ENCODE assay signal across 7 cellular contexts in genomic region chr9:86350006-86350755, GRCh38. TPM values are rescaled to one million over a fixed set of nuclear protein-coding genes. Genes with fewer than 3 reads are reported as not detected.
DNase-seq lines count a peak whose midpoint lies in the region; ATAC-seq lines count a peak whose summit lies in the region.

No MANE protein-coding gene starts in this region.

- no peak overlapping the region for H3K4me2 ChIP-seq in neuronal stem cell (ENCODE audit: insufficient read depth, low read length, poor library complexity, severe bottlenecking)

- H2BK15ac ChIP-seq in neuronal stem cell (ENCODE audit: low read length) = no peak overlapping the region

- H3K36me3 Mint-ChIP-seq in activated CD4-positive, alpha-beta memory T cell treated with anti-CD3 and anti-CD28 coated beads for 36 hours = peaks cover 48% of the 10 kb centered on the region

- peak overlapping the region; percentile 42 for H3K27ac Mint-ChIP-seq in activated CD4-positive, alpha-beta memory T cell treated with anti-CD3 and anti-CD28 coated beads for 36 hours

- H4K8ac ChIP-seq in neuronal stem cell (ENCODE audit: low read depth, low read length) = no peak overlapping the region

- no peak overlapping the region for H3K9ac ChIP-seq in neuronal stem cell (ENCODE audit: low read depth, low read length, poor library complexity)

- ATAC-seq in GM18909 (IDR thresholded peaks at IDR 0.05; ENCODE audit: poor library complexity, unreplicated experiment) = peak; percentile 34
- ATAC-seq in HG02981 (IDR thresholded peaks at IDR 0.05; ENCODE audit: unreplicated experiment) = peak; percentile 22

- peak overlapping the region; percentile 58 for H3K4me3 Mint-ChIP-seq in activated CD4-positive, alpha-beta memory T cell treated with anti-CD3 and anti-CD28 coated beads for 36 hours

- H3K23ac ChIP-seq in neuronal stem cell (ENCODE audit: low read depth, low read length, poor library complexity) = no peak overlapping the region

- H3K14ac ChIP-seq in neuronal stem cell (ENCODE audit: low read length) = no peak overlapping the region

- H2AFZ ChIP-seq in neuronal stem cell (ENCODE audit: low read length) = no peak overlapping the region

- intact Hi-C loops in activated CD4-positive, alpha-beta memory T cell treated with anti-CD3 and anti-CD28 coated beads for 36 hours (cut with micrococcal nuclease) = loop anchor here (5.0 to 10.0 kb wide), 3 partner anchors 317 to 1445 kb away; no protein-coding TSS in a partner anchor

- DNase-seq in activated CD4-positive, alpha-beta memory T cell treated with anti-CD3 and anti-CD28 coated beads for 36 hours = no peak
- DNase-seq in pons (ENCODE audit: low spot score) (peak; percentile 30), neuronal stem cell (ENCODE audit: low spot score) (no peak), AG08395 (ENCODE audit: low spot score) (no peak), substantia nigra (lab: John Stamatoyannopoulos, UW) (no peak)

- POLR2A ChIA-PET in activated CD4-positive, alpha-beta memory T cell treated with anti-CD3 and anti-CD28 coated beads for 36 hours (lab: Charles Lee) = interaction anchor here (1.0 to 2.6 kb wide), 5 partner anchors 9 to 409 kb away, joined by 3 to 14 read pairs (median 3); partner anchors contain the start of genes ISCA1 and NAA35

- H3K27ac ChIP-seq in neuronal stem cell (replicated peaks; ENCODE audit: low read length) = no peak overlapping the region
- H3K27ac ChIP-seq in substantia nigra (ENCODE audit: low read depth, low read length, poor library complexity, severe bottlenecking) = no peak overlapping the region

- peaks cover 0 to 5% (median 0%) of the 10 kb centered on the region in 3 experiments for H3K27me3 ChIP-seq in neuronal stem cell (ENCODE audit: control insufficient read depth in 3 of 3, insufficient read depth in 3 of 3, low read depth in 1 of 3, low read length in 3 of 3)

- WGBS in neuronal stem cell (ENCODE audit: extremely low coverage in 2 of 2, insufficient read length in 2 of 2, insufficient replicate concordance in 1 of 2), 2 donors = no CpG with 5 or more reads among the region's 12 CpGs

- peaks cover 1% of the 10 kb centered on the region for H3K79me1 ChIP-seq in neuronal stem cell (ENCODE audit: low read depth, low read length)

- peaks cover 2 to 53% of the 10 kb centered on the region in 2 donors for H3K36me3 ChIP-seq in neuronal stem cell (replicated peaks in 1 of 2; ENCODE audit: control insufficient read depth in 2 of 2, insufficient read depth in 2 of 2, low read length in 2 of 2)

- H3K4ac ChIP-seq in neuronal stem cell (ENCODE audit: low read length) = no peak overlapping the region

- H4K91ac ChIP-seq in neuronal stem cell (ENCODE audit: low read depth, low read length, poor library complexity) = no peak overlapping the region

- no peak overlapping the region for H2BK120ac ChIP-seq in neuronal stem cell (ENCODE audit: low read depth, low read length)

- no peaks in the 10 kb centered on the region for H3K27me3 Mint-ChIP-seq in activated CD4-positive, alpha-beta memory T cell treated with anti-CD3 and anti-CD28 coated beads for 36 hours

- CTCF ChIA-PET in activated CD4-positive, alpha-beta memory T cell treated with anti-CD3 and anti-CD28 coated beads for 36 hours (lab: Charles Lee) = interaction anchor here (1.1 kb wide), 1 partner anchor 10 kb away, joined by 3 read pairs; no protein-coding TSS in a partner anchor

- H3K9me3 ChIP-seq in neuronal stem cell (replicated peaks in 1 of 2; ENCODE audit: control insufficient read depth in 2 of 2, insufficient read depth in 1 of 2, low read depth in 1 of 2, low read length in 2 of 2) = no peaks in the 10 kb centered on the region

- H3K4me3 ChIP-seq in neuronal stem cell (ENCODE audit: low read length in 2 of 2) = no peak overlapping the region

- H3K9me3 Mint-ChIP-seq in activated CD4-positive, alpha-beta memory T cell treated with anti-CD3 and anti-CD28 coated beads for 36 hours = no peaks in the 10 kb centered on the region

- H3K18ac ChIP-seq in neuronal stem cell (ENCODE audit: low read length) = no peak overlapping the region

- no peaks in the 10 kb centered on the region for H3K4me1 ChIP-seq in neuronal stem cell (ENCODE audit: control insufficient read depth in 2 of 2, insufficient read depth in 1 of 2, low read depth in 1 of 2, low read length in 2 of 2)

- no peak overlapping the region for H2AK5ac ChIP-seq in neuronal stem cell (ENCODE audit: low read depth, low read length)

- no peak overlapping the region for H2BK12ac ChIP-seq in neuronal stem cell (ENCODE audit: low read length)

- no peak overlapping the region for H2BK5ac ChIP-seq in neuronal stem cell (ENCODE audit: low read length)

- peaks cover 52% of the 10 kb centered on the region for H3K4me1 Mint-ChIP-seq in activated CD4-positive, alpha-beta memory T cell treated with anti-CD3 and anti-CD28 coated beads for 36 hours (ENCODE audit: low read depth)

RNA-seq across cellular contexts. Expression of gene TUT7, which starts 4.0 kb away (rescaled TPM):
- 10 to 100 TPM; 50.7 to 56.8 TPM for total RNA-seq in activated CD4-positive, alpha-beta memory T cell treated with anti-CD3 and anti-CD28 coated beads for 36 hours
- polyA plus RNA-seq in neuronal stem cell (2013, experiment 1 of 2) = 10.3 TPM
- 10.9 TPM for polyA plus RNA-seq in neuronal stem cell (2013, experiment 2 of 2)
